22 cellular contexts compared by ENCODE assay signal in the genomic region with DNA sequence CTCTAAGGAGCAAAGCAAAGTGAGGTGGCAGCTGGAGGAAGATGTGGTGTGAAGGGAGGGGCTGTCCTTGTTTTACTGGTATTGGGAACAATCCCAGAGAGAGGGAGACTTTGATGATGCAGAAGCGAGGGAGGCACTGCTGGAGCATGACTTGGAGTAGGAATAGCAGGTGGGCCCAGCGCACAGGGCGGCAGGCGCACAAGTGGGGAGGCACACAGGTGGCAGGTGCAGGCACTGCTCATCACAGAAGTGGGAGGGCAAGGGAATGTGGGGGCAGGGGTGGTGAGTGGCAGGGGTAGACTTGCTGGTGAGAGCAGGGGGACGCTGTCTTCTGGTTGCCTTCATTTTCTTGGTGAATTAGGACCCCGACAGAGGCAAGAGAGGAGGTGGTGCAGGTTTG. TPM values are rescaled to one million over a fixed set of nuclear protein-coding genes. Genes with fewer than 3 reads are reported as not detected.
DNase-seq lines count a peak whose midpoint lies in the region; ATAC-seq, FAIRE-seq and TF ChIP-seq lines count a peak whose summit lies in the region.
"Had no signal": no experiment of that assay in that cellular context is flagged by ENCODE, and none has a peak within 500 bp of the region (broad histone marks: within the 10 kb centered on the region; RNA-seq: fewer than 3 reads in every experiment).

No MANE protein-coding gene starts in this region.

- DNase-seq in right atrium auricular region (ENCODE audit: low spot score) (peak; percentile 5), Right ventricle myocardium inferior (ENCODE audit: missing footprints) (no peak), astrocyte (ENCODE audit: low read depth) (no peak), neural crest cell (ENCODE audit: low read depth, low spot score) (no peak), chondrocyte (ENCODE audit: low spot score) (no peak), GM13977 (ENCODE audit: low spot score) (no peak)
- DNase-seq: Calu3, GF-D8, GOT3, Karpas-422, MG63, NCI-H1048, NCI-H1436, NCI-H1930 had no signal

- no peak for FAIRE-seq in astrocyte (lab: Jason Lieb, UNC)
- FAIRE-seq: A549 had no signal

- H3K4me1 Mint-ChIP-seq in astrocyte (ENCODE audit: low read depth, unreplicated experiment) (peaks cover 18% of the 10 kb centered on the region), neural crest cell (no peaks in the 10 kb centered on the region), chondrocyte (ENCODE audit: low read depth) (peaks cover 20% of the 10 kb centered on the region)
- H3K4me1 Mint-ChIP-seq: IgD-negative memory B cell had no signal

- H3K27ac Mint-ChIP-seq in astrocyte (ENCODE audit: unreplicated experiment) (peak overlapping the region; percentile 36), neural crest cell (ENCODE audit: unreplicated experiment) (peak overlapping the region; percentile 16), chondrocyte (ENCODE audit: unreplicated experiment) (no peak overlapping the region)
- H3K27ac Mint-ChIP-seq: CD8-positive, alpha-beta T cell; IgD-negative memory B cell had no signal

- H3K4me3 ChIP-seq in right atrium auricular region (no peak overlapping the region), astrocyte (ENCODE audit: insufficient read depth, low read depth, low read length) (no peak overlapping the region)
- H3K4me3 ChIP-seq: A549; BLaER1 treated with 17β-estradiol and CSF1 and Interleukin-3, amounts not matched to agents 10 nM and 100 nM; MG63; SJSA1 had no signal

- H3K9me3 Mint-ChIP-seq in astrocyte (ENCODE audit: unreplicated experiment) = no peaks in the 10 kb centered on the region
- H3K9me3 Mint-ChIP-seq in neural crest cell = no peaks in the 10 kb centered on the region
- H3K9me3 Mint-ChIP-seq in chondrocyte (ENCODE audit: low read depth) = no peaks in the 10 kb centered on the region
- H3K9me3 Mint-ChIP-seq: CD8-positive, alpha-beta T cell; IgD-negative memory B cell had no signal

- no peak for ATAC-seq in Right ventricle myocardium inferior
- no peak for ATAC-seq in HG03378 (IDR thresholded peaks at IDR 0.05; ENCODE audit: unreplicated experiment)
- ATAC-seq: A549; CD8-positive, alpha-beta T cell; Panc1 had no signal

- in situ Hi-C loops in GM13977 (cut with MboI; ENCODE audit: low pct_unique_long_range_greater_than_20kb, low sequenced_read_pairs, unreplicated experiment) = no loop called here

- no peak overlapping the region for H3K27ac ChIP-seq in right atrium auricular region
- H3K27ac ChIP-seq in astrocyte (ENCODE audit: low read depth, low read length) = no peak overlapping the region
- H3K27ac ChIP-seq: A549; BLaER1 treated with 17β-estradiol and CSF1 and Interleukin-3, amounts not matched to agents 10 nM and 100 nM; HL-60; SJSA1 had no signal

- H3K79me2 ChIP-seq in astrocyte (ENCODE audit: insufficient read depth, low read length) = no peaks in the 10 kb centered on the region

- H3K4me3 Mint-ChIP-seq in astrocyte (ENCODE audit: unreplicated experiment) = no peak overlapping the region
- H3K4me3 Mint-ChIP-seq in neural crest cell = no peak overlapping the region
- H3K4me3 Mint-ChIP-seq in chondrocyte (ENCODE audit: unreplicated experiment) = no peak overlapping the region
- H3K4me3 Mint-ChIP-seq: CD8-positive, alpha-beta T cell had no signal

- no peak overlapping the region for H2AFZ ChIP-seq in astrocyte (ENCODE audit: low read depth, low read length)

- intact Hi-C loops in Right ventricle myocardium inferior (cut with DNase I) = no loop called here

- H3K4me1 ChIP-seq in right atrium auricular region = no peaks in the 10 kb centered on the region
- peaks cover 10% of the 10 kb centered on the region for H3K4me1 ChIP-seq in astrocyte (ENCODE audit: insufficient read depth, low read length)
- H3K4me1 ChIP-seq: A549 had no signal

- H3K36me3 ChIP-seq in right atrium auricular region (no peaks in the 10 kb centered on the region), astrocyte (ENCODE audit: insufficient read depth, low read length) (no peaks in the 10 kb centered on the region)
- H3K36me3 ChIP-seq: MG63 had no signal

- H3K9me3 ChIP-seq in right atrium auricular region (no peaks in the 10 kb centered on the region), astrocyte (ENCODE audit: insufficient read depth, low read depth, low read length) (no peaks in the 10 kb centered on the region)
- H3K9me3 ChIP-seq: A549; BLaER1 treated with 17β-estradiol and CSF1 and Interleukin-3, amounts not matched to agents 10 nM and 100 nM; MG63; SJSA1 had no signal

- H3K36me3 Mint-ChIP-seq in astrocyte (ENCODE audit: low read depth, unreplicated experiment) (peaks cover 22% of the 10 kb centered on the region), neural crest cell (ENCODE audit: low read depth) (peaks cover 9% of the 10 kb centered on the region), chondrocyte (ENCODE audit: low read depth) (peaks cover 13% of the 10 kb centered on the region)
- H3K36me3 Mint-ChIP-seq: CD8-positive, alpha-beta T cell had no signal

- TF ChIP-seq CTCF in right atrium auricular region (IDR thresholded peaks at IDR 0.05) = no peak
- TF ChIP-seq CTCF in astrocyte (IDR thresholded peaks at IDR 0.05; ENCODE audit: insufficient read depth, low read depth, low read length) = no peak
- no peak for TF ChIP-seq CTCF in neural crest cell (conservative IDR thresholded peaks at IDR 0.05)
- no peak for TF ChIP-seq CTCF in chondrocyte (IDR thresholded peaks at IDR 0.05)
- no peak for TF ChIP-seq CTCF in GM13977 (IDR thresholded peaks at IDR 0.05; ENCODE audit: extremely low read depth, insufficient read depth, missing control alignments)

- H3K9ac ChIP-seq in astrocyte (ENCODE audit: low read length) = no peak overlapping the region
- H3K9ac ChIP-seq: BLaER1 treated with 17β-estradiol and CSF1 and Interleukin-3, amounts not matched to agents 10 nM and 100 nM had no signal

- no peak overlapping the region for H3K4me2 ChIP-seq in astrocyte (ENCODE audit: low read length)
- H3K4me2 ChIP-seq: A549 had no signal

- no peaks in the 10 kb centered on the region for H3K27me3 ChIP-seq in right atrium auricular region
- H3K27me3 ChIP-seq in astrocyte (ENCODE audit: insufficient read depth, low read length) = no peaks in the 10 kb centered on the region
- H3K27me3 ChIP-seq: BLaER1 treated with 17β-estradiol and CSF1 and Interleukin-3, amounts not matched to agents 10 nM and 100 nM; MG63; SJSA1 had no signal

- H3K27me3 Mint-ChIP-seq in astrocyte (ENCODE audit: low read depth, unreplicated experiment) (no peaks in the 10 kb centered on the region), neural crest cell (ENCODE audit: low read depth) (no peaks in the 10 kb centered on the region), chondrocyte (ENCODE audit: low read depth) (no peaks in the 10 kb centered on the region)
- H3K27me3 Mint-ChIP-seq: IgD-negative memory B cell had no signal

- H4K20me1 ChIP-seq in astrocyte (ENCODE audit: insufficient read depth, low read length) = peaks cover 8% of the 10 kb centered on the region
- H4K20me1 ChIP-seq: BLaER1 treated with 17β-estradiol and CSF1 and Interleukin-3, amounts not matched to agents 10 nM and 100 nM had no signal

RNA-seq across cellular contexts. Expression of a gene that starts 11.5 kb away (rescaled TPM):
- total RNA-seq in right atrium auricular region = 100 to 1,000 TPM; 140 to 229 TPM
- 164 TPM for total RNA-seq in Right ventricle myocardium inferior
- total RNA-seq in astrocyte = 1,022 and 1,408 TPM in 2 replicates
- 8.1 and 9.5 TPM in 2 replicates for total RNA-seq in neural crest cell
- 1.5 to 3.3 TPM (median 1.5 TPM) in 3 replicates for total RNA-seq in chondrocyte

RNA-seq across cellular contexts. Expression of a gene that starts 17.9 kb away (rescaled TPM):
- total RNA-seq in right atrium auricular region (10 to 100 TPM; 13.8 to 21.1 TPM), Right ventricle myocardium inferior (10.7 TPM), astrocyte (28.4 and 30.8 TPM in 2 replicates), neural crest cell (36.3 and 39.7 TPM in 2 replicates), chondrocyte (33.0 to 35.0 TPM (median 33.6 TPM) in 3 replicates)

RNA-seq across cellular contexts. Expression of a gene that starts 18.0 kb away (rescaled TPM):
- total RNA-seq in right atrium auricular region (100 to 1,000 TPM; 166 to 178 TPM), Right ventricle myocardium inferior (187 TPM), astrocyte (206 TPM in 2 replicates), neural crest cell (168 and 177 TPM in 2 replicates), chondrocyte (136 to 151 TPM (median 149 TPM) in 3 replicates)

RNA-seq across cellular contexts. Expression of a gene that starts 30.4 kb away (rescaled TPM):
- 10 to 100 TPM; 42.9 to 85.1 TPM for total RNA-seq in right atrium auricular region
- 52.4 TPM for total RNA-seq in Right ventricle myocardium inferior
- 63.9 and 79.9 TPM in 2 replicates for total RNA-seq in astrocyte
- 25.3 and 30.4 TPM in 2 replicates for total RNA-seq in neural crest cell
- total RNA-seq in chondrocyte = 36.0 to 71.8 TPM (median 66.8 TPM) in 3 replicates

Comparison
In these comparisons a context has a peak if more than half of its experiments do, and no peak if none do; other contexts are left out.
1. RNA of a gene that starts 11.5 kb away (total RNA-seq): 1,022 to 1,408 TPM in astrocyte, 140 to 229 TPM in right atrium auricular region and 164 TPM in Right ventricle myocardium inferior (single experiment); 8.1 to 9.5 TPM in neural crest cell and 1.5 to 3.3 TPM in chondrocyte; every median in the first group is over 10 times any median in the second.